Comparison of ENCODE assay signal across 6 cellular contexts in genomic region chr4:87690947-87691346, GRCh38. TPM values are rescaled to one million over a fixed set of nuclear protein-coding genes. Genes with fewer than 3 reads are reported as not detected.
"Had no signal": no experiment of that assay in that cellular context is flagged by ENCODE, and none has a peak within 500 bp of the region (broad histone marks: within the 10 kb centered on the region; RNA-seq: fewer than 3 reads in every experiment).

No MANE protein-coding gene starts in this region.

RNA-seq across cellular contexts. Expression of gene DMP1, which starts 40.9 kb away (rescaled TPM):
- total RNA-seq: GM23248, GM23338, H4, H7, H9, HFFc6 had no signal
- polyA plus RNA-seq: GM23248 had no signal
